2 cellular contexts compared by ENCODE assay signal in genomic region chr1:25820247-25821111, GRCh38.
TF ChIP-seq lines count a peak whose summit lies in the region.

No MANE protein-coding gene starts in this region.

TF ChIP-seq in WTC11, 78 proteins besides CTCF, POLR2A, EP300 and RAD21 (continued from another document):
- TF ChIP-seq ZNF425 (CRISPR knock-in tag; conservative IDR thresholded peaks at IDR 0.05) (no peak), E2F5 (CRISPR knock-in tag; IDR thresholded peaks at IDR 0.05) (no peak; the same call in 1 of the 2 replicates), USF2 (CRISPR knock-in tag; IDR thresholded peaks at IDR 0.05) (no peak), NFYB (CRISPR knock-in tag; conservative IDR thresholded peaks at IDR 0.05; ENCODE audit: low read depth) (no peak), TP53 (CRISPR knock-in tag; IDR thresholded peaks at IDR 0.05) (no peak), FOXK1 (CRISPR knock-in tag; IDR thresholded peaks at IDR 0.05) (peak; percentile 15; the same call in 1 of the 2 replicates), CREM (CRISPR knock-in tag; IDR thresholded peaks at IDR 0.05) (no peak), ZBTB43 (CRISPR knock-in tag; IDR thresholded peaks at IDR 0.05) (no peak), MXD4 (CRISPR knock-in tag; IDR thresholded peaks at IDR 0.05; ENCODE audit: borderline replicate concordance) (no peak), STAT6 (CRISPR knock-in tag; conservative IDR thresholded peaks at IDR 0.05; ENCODE audit: low read depth) (no peak), ZNF138 (CRISPR knock-in tag; conservative IDR thresholded peaks at IDR 0.05) (no peak), PRRX2 (CRISPR knock-in tag; IDR thresholded peaks at IDR 0.05) (no peak), OVOL2 (CRISPR knock-in tag; IDR thresholded peaks at IDR 0.05; ENCODE audit: borderline replicate concordance) (no peak), ESRRA (CRISPR knock-in tag; IDR thresholded peaks at IDR 0.05; ENCODE audit: borderline replicate concordance) (0 out of 2 replicates have a peak, but pooled peaks have one; percentile 63), GTF2I (CRISPR knock-in tag; conservative IDR thresholded peaks at IDR 0.05) (no peak), ZNF317 (CRISPR knock-in tag; IDR thresholded peaks at IDR 0.05; ENCODE audit: borderline replicate concordance, low read depth) (no peak), IRF2 (CRISPR knock-in tag; IDR thresholded peaks at IDR 0.05; ENCODE audit: borderline replicate concordance, low read depth) (no peak), GRHL2 (CRISPR knock-in tag; IDR thresholded peaks at IDR 0.05; ENCODE audit: insufficient replicate concordance, severe bottlenecking) (no peak), ZNF423 (CRISPR knock-in tag; IDR thresholded peaks at IDR 0.05) (no peak), SMAD3 (CRISPR knock-in tag; IDR thresholded peaks at IDR 0.05; ENCODE audit: borderline replicate concordance) (no peak)

TF ChIP-seq in HepG2, 621 proteins besides CTCF, POLR2A, EP300 and RAD21 (continued from another document and continues in another):
- no peak for TF ChIP-seq REPIN1 (CRISPR knock-in tag; IDR thresholded peaks at IDR 0.05; ENCODE audit: borderline replicate concordance, low read depth)
- no peak for TF ChIP-seq STAT5B (CRISPR knock-in tag; IDR thresholded peaks at IDR 0.05)
- no peak; a peak in 1 of 4 replicates for TF ChIP-seq NR2F1 (CRISPR knock-in tag; IDR thresholded peaks at IDR 0.05)
- no peak for TF ChIP-seq STAG1 (CRISPR knock-in tag; IDR thresholded peaks at IDR 0.05)
- TF ChIP-seq POGK (CRISPR knock-in tag; conservative IDR thresholded peaks at IDR 0.05), result no peak
- TF ChIP-seq ZSCAN5A (CRISPR knock-in tag; IDR thresholded peaks at IDR 0.05; ENCODE audit: borderline replicate concordance), result no peak
- TF ChIP-seq ELK4 (CRISPR knock-in tag; IDR thresholded peaks at IDR 0.05; ENCODE audit: borderline replicate concordance), result no peak
- no peak; the same call in 1 of the 2 replicates for TF ChIP-seq ZNF350 (CRISPR knock-in tag; IDR thresholded peaks at IDR 0.05; ENCODE audit: borderline replicate concordance, low read depth)
- TF ChIP-seq HHEX (CRISPR knock-in tag; IDR thresholded peaks at IDR 0.05), result no peak
- TF ChIP-seq REST (IDR thresholded peaks at IDR 0.05; ENCODE audit: borderline replicate concordance in 1 of 2, low read depth in 1 of 2, low read length in 2 of 2), result no peak
- peak; percentile 15; the same call in 1 of the 2 replicates for TF ChIP-seq NCOR1 (IDR thresholded peaks at IDR 0.05; ENCODE audit: borderline replicate concordance, low read length)
- TF ChIP-seq MEIS1 (CRISPR knock-in tag; IDR thresholded peaks at IDR 0.05; ENCODE audit: borderline replicate concordance), result no peak
- TF ChIP-seq NCOA2 (CRISPR knock-in tag; IDR thresholded peaks at IDR 0.05), result peak; percentile 14; the same call in 1 of the 2 replicates
- TF ChIP-seq CEBPZ (IDR thresholded peaks at IDR 0.05; ENCODE audit: low read length), result no peak
- TF ChIP-seq ZNF839 (CRISPR knock-in tag; IDR thresholded peaks at IDR 0.05; ENCODE audit: borderline replicate concordance), result no peak
- no peak for TF ChIP-seq SMAD3 (CRISPR knock-in tag; IDR thresholded peaks at IDR 0.05)
- TF ChIP-seq KDM3A (CRISPR knock-in tag; IDR thresholded peaks at IDR 0.05; ENCODE audit: low read depth), result no peak
- TF ChIP-seq ZNF768 (CRISPR knock-in tag; IDR thresholded peaks at IDR 0.05), result no peak
- TF ChIP-seq PCBP1 (IDR thresholded peaks at IDR 0.05; ENCODE audit: borderline replicate concordance, low read depth, low read length), result no peak
- TF ChIP-seq HOMEZ (CRISPR knock-in tag; IDR thresholded peaks at IDR 0.05; ENCODE audit: low read depth), result no peak
- no peak for TF ChIP-seq NFAT5 (CRISPR knock-in tag; IDR thresholded peaks at IDR 0.05)
- no peak for TF ChIP-seq ZMYM2 (CRISPR knock-in tag; IDR thresholded peaks at IDR 0.05)
- no peak for TF ChIP-seq HMG20A (CRISPR knock-in tag; IDR thresholded peaks at IDR 0.05; ENCODE audit: borderline replicate concordance)
- TF ChIP-seq KLF11 (CRISPR knock-in tag; IDR thresholded peaks at IDR 0.05), result no peak
- TF ChIP-seq ZNF333 (CRISPR knock-in tag; IDR thresholded peaks at IDR 0.05; ENCODE audit: borderline replicate concordance), result no peak
- no peak for TF ChIP-seq HMGA1 (CRISPR knock-in tag; conservative IDR thresholded peaks at IDR 0.05)
- TF ChIP-seq ZGPAT (CRISPR knock-in tag; IDR thresholded peaks at IDR 0.05), result peak; percentile 65; the same call in 1 of the 2 replicates
- no peak; the same call in 1 of the 2 replicates for TF ChIP-seq EED (CRISPR knock-in tag; IDR thresholded peaks at IDR 0.05)
- no peak for TF ChIP-seq HOXA9 (CRISPR knock-in tag; IDR thresholded peaks at IDR 0.05; ENCODE audit: borderline replicate concordance)
